8 cellular contexts compared by ENCODE assay signal in the genomic region with DNA sequence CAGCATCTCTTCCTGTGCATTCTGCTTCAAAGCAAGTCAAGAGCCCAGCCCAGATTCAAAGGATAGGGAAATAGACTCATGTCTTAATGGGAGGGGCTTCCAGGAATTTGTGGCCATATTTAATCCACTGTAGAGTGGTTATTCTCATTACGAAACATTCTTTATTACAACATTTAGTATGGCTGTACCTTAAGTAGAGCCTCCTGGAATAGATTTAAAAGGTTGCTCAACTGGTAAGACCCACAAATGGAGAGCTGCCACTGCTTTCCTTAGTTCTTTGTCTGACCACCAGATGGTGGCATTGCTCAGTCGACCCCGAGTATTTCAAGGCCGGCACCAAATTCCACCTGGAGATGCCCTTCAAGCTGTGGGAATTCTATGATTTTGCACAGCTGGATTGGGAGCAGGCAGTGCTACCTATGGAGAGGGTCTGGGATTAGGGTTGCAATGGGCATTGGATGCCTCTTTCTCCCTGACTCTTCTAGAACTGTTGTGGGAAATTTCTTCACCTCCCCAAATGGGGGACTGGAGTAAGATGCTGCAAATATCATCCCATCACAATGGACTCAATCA.
DNase-seq lines count a peak whose midpoint lies in the region; ATAC-seq and TF ChIP-seq lines count a peak whose summit lies in the region.

No MANE protein-coding gene starts in this region.

- peak overlapping the region; percentile 32 for H3K27ac Mint-ChIP-seq in stimulated activated naive CD8-positive, alpha-beta T cell treated with anti-CD3 and anti-CD28 coated beads, Interleukin-15, Interleukin-2, amounts not matched to agents 100 ng/mL and 50 ng/mL, for 24 hours

- ATAC-seq in HG02759 (IDR thresholded peaks at IDR 0.05; ENCODE audit: unreplicated experiment) (peak; percentile 57), HG03565 (IDR thresholded peaks at IDR 0.05; ENCODE audit: unreplicated experiment) (no peak)

- peaks cover 21% of the 10 kb centered on the region for H3K36me3 Mint-ChIP-seq in stimulated activated naive CD8-positive, alpha-beta T cell treated with anti-CD3 and anti-CD28 coated beads, Interleukin-15, Interleukin-2, amounts not matched to agents 100 ng/mL and 50 ng/mL, for 24 hours (ENCODE audit: low read depth)

- peaks cover 22% of the 10 kb centered on the region for H3K4me1 ChIP-seq in effector memory CD4-positive, alpha-beta T cell (ENCODE audit: control insufficient read depth, insufficient read depth, low read length, poor library complexity, severe bottlenecking)

- H3K4me3 ChIP-seq in GM06990 (replicated peaks; ENCODE audit: low read depth, low read length) = no peak overlapping the region
- H3K4me3 ChIP-seq in effector memory CD4-positive, alpha-beta T cell (ENCODE audit: insufficient read depth, low read depth, low read length, poor library complexity, severe bottlenecking) = no peak overlapping the region

- DNase-seq in GM06990 (ENCODE audit: extremely low read depth, insufficient read length) (peak; percentile 31), NCI-H2227 treated with DMSO at 0.1 percent for 48 hours (lab: John Stamatoyannopoulos, UW) (peak; percentile 39), medulla oblongata (ENCODE audit: extremely low spot score) (peak; percentile 74)
- DNase-seq in activated CD4-positive, alpha-beta T cell treated with anti-CD3 and anti-CD28 coated beads for 48 hours = peak; percentile 53
- peak in 2 of 3 donors; percentile 13 to 35 for DNase-seq in effector memory CD4-positive, alpha-beta T cell

- peak; percentile 75 for TF ChIP-seq CTCF in GM06990 (IDR thresholded peaks at IDR 0.05; ENCODE audit: insufficient read depth, low read length, poor library complexity, severe bottlenecking)

- no peak overlapping the region for H3K27ac ChIP-seq in effector memory CD4-positive, alpha-beta T cell (ENCODE audit: insufficient read depth, low read length, poor library complexity, severe bottlenecking)

- no peaks in the 10 kb centered on the region for H3K27me3 ChIP-seq in GM06990 (replicated peaks; ENCODE audit: control insufficient read depth, insufficient read depth, low read length)
- no peaks in the 10 kb centered on the region for H3K27me3 ChIP-seq in effector memory CD4-positive, alpha-beta T cell (replicated peaks; ENCODE audit: control insufficient read depth, insufficient read depth, low read length, poor library complexity, severe bottlenecking)

- peaks cover 47% of the 10 kb centered on the region for H3K4me1 Mint-ChIP-seq in stimulated activated naive CD8-positive, alpha-beta T cell treated with anti-CD3 and anti-CD28 coated beads, Interleukin-15, Interleukin-2, amounts not matched to agents 100 ng/mL and 50 ng/mL, for 24 hours (ENCODE audit: low read depth)

- no peaks in the 10 kb centered on the region for H3K36me3 ChIP-seq in GM06990 (ENCODE audit: control insufficient read depth, insufficient read depth, low read length)
- no peaks in the 10 kb centered on the region for H3K36me3 ChIP-seq in effector memory CD4-positive, alpha-beta T cell (ENCODE audit: control insufficient read depth, insufficient read depth, low read length)

- H3K27me3 Mint-ChIP-seq in stimulated activated naive CD8-positive, alpha-beta T cell treated with anti-CD3 and anti-CD28 coated beads, Interleukin-15, Interleukin-2, amounts not matched to agents 100 ng/mL and 50 ng/mL, for 24 hours = no peaks in the 10 kb centered on the region

- no peaks in the 10 kb centered on the region for H3K9me3 ChIP-seq in effector memory CD4-positive, alpha-beta T cell (ENCODE audit: control insufficient read depth, low read length)

- peaks cover 18% of the 10 kb centered on the region for H3K9me3 Mint-ChIP-seq in stimulated activated naive CD8-positive, alpha-beta T cell treated with anti-CD3 and anti-CD28 coated beads, Interleukin-15, Interleukin-2, amounts not matched to agents 100 ng/mL and 50 ng/mL, for 24 hours

- H3K4me3 Mint-ChIP-seq in stimulated activated naive CD8-positive, alpha-beta T cell treated with anti-CD3 and anti-CD28 coated beads, Interleukin-15, Interleukin-2, amounts not matched to agents 100 ng/mL and 50 ng/mL, for 24 hours = no peak overlapping the region

Comparison
In these comparisons a context has a peak if more than half of its experiments do, and no peak if none do; other contexts are left out.
1. DNase-seq: peak in every context shown above with its lines; median percentile 74 in medulla oblongata; 53 in activated CD4-positive, alpha-beta T cell treated with anti-CD3 and anti-CD28 coated beads for 48 hours; 39 in NCI-H2227 treated with DMSO at 0.1 percent for 48 hours; 31 in GM06990; 24 in effector memory CD4-positive, alpha-beta T cell.